In genomic region chr13:21100994-21101757, GRCh38 we compare ENCODE assay signal across 1 cellular context.
A peak's percentile ranks its signal among the peaks of the same experiment; 100 is the strongest.
TF ChIP-seq lines count a peak whose summit lies in the region.

No MANE protein-coding gene starts in this region.

TF ChIP-seq in HepG2, 621 proteins besides CTCF, POLR2A, EP300 and RAD21 (continued from another document and continues in another):
- TF ChIP-seq, protein P1, sequence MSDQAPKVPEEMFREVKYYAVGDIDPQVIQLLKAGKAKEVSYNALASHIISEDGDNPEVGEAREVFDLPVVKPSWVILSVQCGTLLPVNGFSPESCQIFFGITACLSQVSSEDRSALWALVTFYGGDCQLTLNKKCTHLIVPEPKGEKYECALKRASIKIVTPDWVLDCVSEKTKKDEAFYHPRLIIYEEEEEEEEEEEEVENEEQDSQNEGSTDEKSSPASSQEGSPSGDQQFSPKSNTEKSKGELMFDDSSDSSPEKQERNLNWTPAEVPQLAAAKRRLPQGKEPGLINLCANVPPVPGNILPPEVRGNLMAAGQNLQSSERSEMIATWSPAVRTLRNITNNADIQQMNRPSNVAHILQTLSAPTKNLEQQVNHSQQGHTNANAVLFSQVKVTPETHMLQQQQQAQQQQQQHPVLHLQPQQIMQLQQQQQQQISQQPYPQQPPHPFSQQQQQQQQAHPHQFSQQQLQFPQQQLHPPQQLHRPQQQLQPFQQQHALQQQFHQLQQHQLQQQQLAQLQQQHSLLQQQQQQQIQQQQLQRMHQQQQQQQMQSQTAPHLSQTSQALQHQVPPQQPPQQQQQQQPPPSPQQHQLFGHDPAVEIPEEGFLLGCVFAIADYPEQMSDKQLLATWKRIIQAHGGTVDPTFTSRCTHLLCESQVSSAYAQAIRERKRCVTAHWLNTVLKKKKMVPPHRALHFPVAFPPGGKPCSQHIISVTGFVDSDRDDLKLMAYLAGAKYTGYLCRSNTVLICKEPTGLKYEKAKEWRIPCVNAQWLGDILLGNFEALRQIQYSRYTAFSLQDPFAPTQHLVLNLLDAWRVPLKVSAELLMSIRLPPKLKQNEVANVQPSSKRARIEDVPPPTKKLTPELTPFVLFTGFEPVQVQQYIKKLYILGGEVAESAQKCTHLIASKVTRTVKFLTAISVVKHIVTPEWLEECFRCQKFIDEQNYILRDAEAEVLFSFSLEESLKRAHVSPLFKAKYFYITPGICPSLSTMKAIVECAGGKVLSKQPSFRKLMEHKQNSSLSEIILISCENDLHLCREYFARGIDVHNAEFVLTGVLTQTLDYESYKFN (CRISPR knock-in tag; conservative IDR thresholded peaks at IDR 0.05), result peak; percentile 80
- 0 out of 2 replicates have a peak, but pooled peaks have one; percentile 26 for TF ChIP-seq ZMAT3 (CRISPR knock-in tag; conservative IDR thresholded peaks at IDR 0.05)
- TF ChIP-seq, protein P2, sequence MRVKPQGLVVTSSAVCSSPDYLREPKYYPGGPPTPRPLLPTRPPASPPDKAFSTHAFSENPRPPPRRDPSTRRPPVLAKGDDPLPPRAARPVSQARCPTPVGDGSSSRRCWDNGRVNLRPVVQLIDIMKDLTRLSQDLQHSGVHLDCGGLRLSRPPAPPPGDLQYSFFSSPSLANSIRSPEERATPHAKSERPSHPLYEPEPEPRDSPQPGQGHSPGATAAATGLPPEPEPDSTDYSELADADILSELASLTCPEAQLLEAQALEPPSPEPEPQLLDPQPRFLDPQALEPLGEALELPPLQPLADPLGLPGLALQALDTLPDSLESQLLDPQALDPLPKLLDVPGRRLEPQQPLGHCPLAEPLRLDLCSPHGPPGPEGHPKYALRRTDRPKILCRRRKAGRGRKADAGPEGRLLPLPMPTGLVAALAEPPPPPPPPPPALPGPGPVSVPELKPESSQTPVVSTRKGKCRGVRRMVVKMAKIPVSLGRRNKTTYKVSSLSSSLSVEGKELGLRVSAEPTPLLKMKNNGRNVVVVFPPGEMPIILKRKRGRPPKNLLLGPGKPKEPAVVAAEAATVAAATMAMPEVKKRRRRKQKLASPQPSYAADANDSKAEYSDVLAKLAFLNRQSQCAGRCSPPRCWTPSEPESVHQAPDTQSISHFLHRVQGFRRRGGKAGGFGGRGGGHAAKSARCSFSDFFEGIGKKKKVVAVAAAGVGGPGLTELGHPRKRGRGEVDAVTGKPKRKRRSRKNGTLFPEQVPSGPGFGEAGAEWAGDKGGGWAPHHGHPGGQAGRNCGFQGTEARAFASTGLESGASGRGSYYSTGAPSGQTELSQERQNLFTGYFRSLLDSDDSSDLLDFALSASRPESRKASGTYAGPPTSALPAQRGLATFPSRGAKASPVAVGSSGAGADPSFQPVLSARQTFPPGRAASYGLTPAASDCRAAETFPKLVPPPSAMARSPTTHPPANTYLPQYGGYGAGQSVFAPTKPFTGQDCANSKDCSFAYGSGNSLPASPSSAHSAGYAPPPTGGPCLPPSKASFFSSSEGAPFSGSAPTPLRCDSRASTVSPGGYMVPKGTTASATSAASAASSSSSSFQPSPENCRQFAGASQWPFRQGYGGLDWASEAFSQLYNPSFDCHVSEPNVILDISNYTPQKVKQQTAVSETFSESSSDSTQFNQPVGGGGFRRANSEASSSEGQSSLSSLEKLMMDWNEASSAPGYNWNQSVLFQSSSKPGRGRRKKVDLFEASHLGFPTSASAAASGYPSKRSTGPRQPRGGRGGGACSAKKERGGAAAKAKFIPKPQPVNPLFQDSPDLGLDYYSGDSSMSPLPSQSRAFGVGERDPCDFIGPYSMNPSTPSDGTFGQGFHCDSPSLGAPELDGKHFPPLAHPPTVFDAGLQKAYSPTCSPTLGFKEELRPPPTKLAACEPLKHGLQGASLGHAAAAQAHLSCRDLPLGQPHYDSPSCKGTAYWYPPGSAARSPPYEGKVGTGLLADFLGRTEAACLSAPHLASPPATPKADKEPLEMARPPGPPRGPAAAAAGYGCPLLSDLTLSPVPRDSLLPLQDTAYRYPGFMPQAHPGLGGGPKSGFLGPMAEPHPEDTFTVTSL (CRISPR knock-in tag; IDR thresholded peaks at IDR 0.05; ENCODE audit: borderline replicate concordance), result peak; percentile 41; the same call in 1 of the 2 replicates
- peak; percentile 91 for TF ChIP-seq SALL1 (CRISPR knock-in tag; IDR thresholded peaks at IDR 0.05)
- TF ChIP-seq, protein P3, sequence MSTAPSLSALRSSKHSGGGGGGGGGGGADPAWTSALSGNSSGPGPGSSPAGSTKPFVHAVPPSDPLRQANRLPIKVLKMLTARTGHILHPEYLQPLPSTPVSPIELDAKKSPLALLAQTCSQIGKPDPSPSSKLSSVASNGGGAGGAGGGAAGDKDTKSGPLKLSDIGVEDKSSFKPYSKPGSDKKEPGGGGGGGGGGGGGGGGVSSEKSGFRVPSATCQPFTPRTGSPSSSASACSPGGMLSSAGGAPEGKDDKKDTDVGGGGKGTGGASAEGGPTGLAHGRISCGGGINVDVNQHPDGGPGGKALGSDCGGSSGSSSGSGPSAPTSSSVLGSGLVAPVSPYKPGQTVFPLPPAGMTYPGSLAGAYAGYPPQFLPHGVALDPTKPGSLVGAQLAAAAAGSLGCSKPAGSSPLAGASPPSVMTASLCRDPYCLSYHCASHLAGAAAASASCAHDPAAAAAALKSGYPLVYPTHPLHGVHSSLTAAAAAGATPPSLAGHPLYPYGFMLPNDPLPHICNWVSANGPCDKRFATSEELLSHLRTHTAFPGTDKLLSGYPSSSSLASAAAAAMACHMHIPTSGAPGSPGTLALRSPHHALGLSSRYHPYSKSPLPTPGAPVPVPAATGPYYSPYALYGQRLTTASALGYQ (CRISPR knock-in tag; IDR thresholded peaks at IDR 0.05), result peak; percentile 80
- peak; percentile 56 for TF ChIP-seq TEAD3 (CRISPR knock-in tag; optimal IDR thresholded peaks at IDR 0.05; ENCODE audit: borderline replicate concordance)
- TF ChIP-seq, protein P4, sequence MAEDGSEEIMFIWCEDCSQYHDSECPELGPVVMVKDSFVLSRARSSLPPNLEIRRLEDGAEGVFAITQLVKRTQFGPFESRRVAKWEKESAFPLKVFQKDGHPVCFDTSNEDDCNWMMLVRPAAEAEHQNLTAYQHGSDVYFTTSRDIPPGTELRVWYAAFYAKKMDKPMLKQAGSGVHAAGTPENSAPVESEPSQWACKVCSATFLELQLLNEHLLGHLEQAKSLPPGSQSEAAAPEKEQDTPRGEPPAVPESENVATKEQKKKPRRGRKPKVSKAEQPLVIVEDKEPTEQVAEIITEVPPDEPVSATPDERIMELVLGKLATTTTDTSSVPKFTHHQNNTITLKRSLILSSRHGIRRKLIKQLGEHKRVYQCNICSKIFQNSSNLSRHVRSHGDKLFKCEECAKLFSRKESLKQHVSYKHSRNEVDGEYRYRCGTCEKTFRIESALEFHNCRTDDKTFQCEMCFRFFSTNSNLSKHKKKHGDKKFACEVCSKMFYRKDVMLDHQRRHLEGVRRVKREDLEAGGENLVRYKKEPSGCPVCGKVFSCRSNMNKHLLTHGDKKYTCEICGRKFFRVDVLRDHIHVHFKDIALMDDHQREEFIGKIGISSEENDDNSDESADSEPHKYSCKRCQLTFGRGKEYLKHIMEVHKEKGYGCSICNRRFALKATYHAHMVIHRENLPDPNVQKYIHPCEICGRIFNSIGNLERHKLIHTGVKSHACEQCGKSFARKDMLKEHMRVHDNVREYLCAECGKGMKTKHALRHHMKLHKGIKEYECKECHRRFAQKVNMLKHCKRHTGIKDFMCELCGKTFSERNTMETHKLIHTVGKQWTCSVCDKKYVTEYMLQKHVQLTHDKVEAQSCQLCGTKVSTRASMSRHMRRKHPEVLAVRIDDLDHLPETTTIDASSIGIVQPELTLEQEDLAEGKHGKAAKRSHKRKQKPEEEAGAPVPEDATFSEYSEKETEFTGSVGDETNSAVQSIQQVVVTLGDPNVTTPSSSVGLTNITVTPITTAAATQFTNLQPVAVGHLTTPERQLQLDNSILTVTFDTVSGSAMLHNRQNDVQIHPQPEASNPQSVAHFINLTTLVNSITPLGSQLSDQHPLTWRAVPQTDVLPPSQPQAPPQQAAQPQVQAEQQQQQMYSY (CRISPR knock-in tag; IDR thresholded peaks at IDR 0.05), result no peak
- TF ChIP-seq ZNF770 (CRISPR knock-in tag; IDR thresholded peaks at IDR 0.05), result peak; percentile 19; the same call in 1 of the 2 replicates
- peak; percentile 58; the same call in 1 of the 2 replicates for TF ChIP-seq NR2F6 (IDR thresholded peaks at IDR 0.05)
- peak; percentile 67; the same call in 1 of the 2 replicates for TF ChIP-seq NR2F6 (CRISPR knock-in tag; IDR thresholded peaks at IDR 0.05)
- peak; percentile 81; the same call in 1 of the 2 replicates for TF ChIP-seq CBX5 (CRISPR knock-in tag; IDR thresholded peaks at IDR 0.05; ENCODE audit: borderline replicate concordance)
- no peak for TF ChIP-seq PRMT3 (CRISPR knock-in tag; IDR thresholded peaks at IDR 0.05; ENCODE audit: borderline replicate concordance, low read depth)
- no peak for TF ChIP-seq SOX6 (IDR thresholded peaks at IDR 0.05)
- TF ChIP-seq SOX6 (CRISPR knock-in tag; IDR thresholded peaks at IDR 0.05), result peak; percentile 88
- TF ChIP-seq NR2C2 (CRISPR knock-in tag; IDR thresholded peaks at IDR 0.05; ENCODE audit: borderline replicate concordance), result no peak
- TF ChIP-seq, protein P5, sequence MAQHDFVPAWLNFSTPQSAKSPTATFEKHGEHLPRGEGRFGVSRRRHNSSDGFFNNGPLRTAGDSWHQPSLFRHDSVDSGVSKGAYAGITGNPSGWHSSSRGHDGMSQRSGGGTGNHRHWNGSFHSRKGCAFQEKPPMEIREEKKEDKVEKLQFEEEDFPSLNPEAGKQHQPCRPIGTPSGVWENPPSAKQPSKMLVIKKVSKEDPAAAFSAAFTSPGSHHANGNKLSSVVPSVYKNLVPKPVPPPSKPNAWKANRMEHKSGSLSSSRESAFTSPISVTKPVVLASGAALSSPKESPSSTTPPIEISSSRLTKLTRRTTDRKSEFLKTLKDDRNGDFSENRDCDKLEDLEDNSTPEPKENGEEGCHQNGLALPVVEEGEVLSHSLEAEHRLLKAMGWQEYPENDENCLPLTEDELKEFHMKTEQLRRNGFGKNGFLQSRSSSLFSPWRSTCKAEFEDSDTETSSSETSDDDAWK (CRISPR knock-in tag; IDR thresholded peaks at IDR 0.05), result no peak
- TF ChIP-seq, protein P6, sequence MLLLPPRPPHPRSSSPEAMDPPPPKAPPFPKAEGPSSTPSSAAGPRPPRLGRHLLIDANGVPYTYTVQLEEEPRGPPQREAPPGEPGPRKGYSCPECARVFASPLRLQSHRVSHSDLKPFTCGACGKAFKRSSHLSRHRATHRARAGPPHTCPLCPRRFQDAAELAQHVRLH (CRISPR knock-in tag; IDR thresholded peaks at IDR 0.05; ENCODE audit: borderline replicate concordance, low read depth), result peak; percentile 48; the same call in 1 of the 2 replicates
- TF ChIP-seq ZFP36 (IDR thresholded peaks at IDR 0.05; ENCODE audit: borderline replicate concordance, low read depth, low read length, partially characterized antibody), result no peak
- TF ChIP-seq FOXK2 (IDR thresholded peaks at IDR 0.05), result 0 out of 2 replicates have a peak, but pooled peaks have one; percentile 21
- peak; percentile 73; the same call in 1 of the 2 replicates for TF ChIP-seq ZMYM2 (CRISPR knock-in tag; IDR thresholded peaks at IDR 0.05)
- peak; percentile 77 for TF ChIP-seq MED1 (CRISPR knock-in tag; IDR thresholded peaks at IDR 0.05)
- peak; percentile 71; the same call in 1 of the 2 replicates for TF ChIP-seq TARDBP (CRISPR knock-in tag; IDR thresholded peaks at IDR 0.05)
- peak; percentile 67 for TF ChIP-seq FOXP1 (IDR thresholded peaks at IDR 0.05)
- peak; percentile 90; the same call in 1 of the 2 replicates for TF ChIP-seq FOXP1 (CRISPR knock-in tag; IDR thresholded peaks at IDR 0.05)
- TF ChIP-seq ZNF644 (CRISPR knock-in tag; IDR thresholded peaks at IDR 0.05; ENCODE audit: low read depth), result peak; percentile 52; the same call in 1 of the 2 replicates
- TF ChIP-seq SAP130 (CRISPR knock-in tag; IDR thresholded peaks at IDR 0.05; ENCODE audit: low read depth), result peak; percentile 74
- TF ChIP-seq ZNF704 (CRISPR knock-in tag; IDR thresholded peaks at IDR 0.05; ENCODE audit: borderline replicate concordance), result no peak
- TF ChIP-seq ZNF792 (CRISPR knock-in tag; IDR thresholded peaks at IDR 0.05), result peak; percentile 44; the same call in 1 of the 2 replicates
- peak; percentile 65; the same call in 1 of the 2 replicates for TF ChIP-seq HOXA3 (CRISPR knock-in tag; IDR thresholded peaks at IDR 0.05)
- TF ChIP-seq XRCC5 (optimal IDR thresholded peaks at IDR 0.05; ENCODE audit: low read length), result peak; percentile 28
- TF ChIP-seq, protein P7, sequence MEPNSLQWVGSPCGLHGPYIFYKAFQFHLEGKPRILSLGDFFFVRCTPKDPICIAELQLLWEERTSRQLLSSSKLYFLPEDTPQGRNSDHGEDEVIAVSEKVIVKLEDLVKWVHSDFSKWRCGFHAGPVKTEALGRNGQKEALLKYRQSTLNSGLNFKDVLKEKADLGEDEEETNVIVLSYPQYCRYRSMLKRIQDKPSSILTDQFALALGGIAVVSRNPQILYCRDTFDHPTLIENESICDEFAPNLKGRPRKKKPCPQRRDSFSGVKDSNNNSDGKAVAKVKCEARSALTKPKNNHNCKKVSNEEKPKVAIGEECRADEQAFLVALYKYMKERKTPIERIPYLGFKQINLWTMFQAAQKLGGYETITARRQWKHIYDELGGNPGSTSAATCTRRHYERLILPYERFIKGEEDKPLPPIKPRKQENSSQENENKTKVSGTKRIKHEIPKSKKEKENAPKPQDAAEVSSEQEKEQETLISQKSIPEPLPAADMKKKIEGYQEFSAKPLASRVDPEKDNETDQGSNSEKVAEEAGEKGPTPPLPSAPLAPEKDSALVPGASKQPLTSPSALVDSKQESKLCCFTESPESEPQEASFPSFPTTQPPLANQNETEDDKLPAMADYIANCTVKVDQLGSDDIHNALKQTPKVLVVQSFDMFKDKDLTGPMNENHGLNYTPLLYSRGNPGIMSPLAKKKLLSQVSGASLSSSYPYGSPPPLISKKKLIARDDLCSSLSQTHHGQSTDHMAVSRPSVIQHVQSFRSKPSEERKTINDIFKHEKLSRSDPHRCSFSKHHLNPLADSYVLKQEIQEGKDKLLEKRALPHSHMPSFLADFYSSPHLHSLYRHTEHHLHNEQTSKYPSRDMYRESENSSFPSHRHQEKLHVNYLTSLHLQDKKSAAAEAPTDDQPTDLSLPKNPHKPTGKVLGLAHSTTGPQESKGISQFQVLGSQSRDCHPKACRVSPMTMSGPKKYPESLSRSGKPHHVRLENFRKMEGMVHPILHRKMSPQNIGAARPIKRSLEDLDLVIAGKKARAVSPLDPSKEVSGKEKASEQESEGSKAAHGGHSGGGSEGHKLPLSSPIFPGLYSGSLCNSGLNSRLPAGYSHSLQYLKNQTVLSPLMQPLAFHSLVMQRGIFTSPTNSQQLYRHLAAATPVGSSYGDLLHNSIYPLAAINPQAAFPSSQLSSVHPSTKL (CRISPR knock-in tag; IDR thresholded peaks at IDR 0.05), result peak; percentile 82
